In the genomic region with DNA sequence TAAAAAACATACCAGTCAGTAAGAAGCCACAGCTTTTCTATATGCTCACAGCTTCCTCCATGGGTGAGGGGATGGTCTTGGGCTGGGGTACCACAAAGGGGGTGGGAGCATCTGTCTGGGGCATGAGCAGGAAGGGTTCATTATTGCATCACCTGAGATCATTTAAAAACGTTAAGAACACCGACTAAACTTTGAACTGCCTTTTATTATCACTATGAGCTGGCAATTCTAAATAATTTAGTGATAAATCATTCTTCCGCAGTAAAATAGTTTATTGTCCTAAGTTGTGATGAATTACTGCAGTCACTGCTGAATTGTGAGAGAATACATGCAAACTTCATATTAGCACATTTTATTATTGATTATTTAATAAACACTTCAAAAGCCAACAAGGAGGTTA, we compare ENCODE assay signal across 17 cellular contexts.
"Had no signal": no experiment of that assay in that cellular context is flagged by ENCODE, and none has a peak within 500 bp of the region (broad histone marks: within the 10 kb centered on the region; RNA-seq: fewer than 3 reads in every experiment).

No MANE protein-coding gene starts in this region.

- H3K27ac Mint-ChIP-seq: activated T-helper 17 cell treated with anti-CD3 and anti-CD28 coated beads, Interleukin-2, amount 50 U/mL, for 72 hours; dendritic cell treated with granulocyte-macrophage colony-stimulating factor and Interleukin-4, amounts not matched to agents 40 ng/mL and 50 ng/mL, for 4 days; naive thymus-derived CD4-positive, alpha-beta T cell; stimulated activated memory B cell treated with anti-CD40 and anti-IgM and Interleukin-4, amounts not matched to agents 10 μg/mL and 1 μg/mL and 100 μg/mL, for 72 hours had no signal

- H3K36me3 Mint-ChIP-seq: stimulated activated memory B cell treated with anti-CD40 and anti-IgM and Interleukin-4, amounts not matched to agents 10 μg/mL and 1 μg/mL and 100 μg/mL, for 72 hours had no signal

- DNase-seq: activated CD4-positive, alpha-beta T cell treated with anti-CD3 and anti-CD28 coated beads for 1 hour; activated CD4-positive, alpha-beta T cell treated with anti-CD3 and anti-CD28 coated beads, Interleukin-2, amount 50 U/mL, for 4 hours; activated naive CD4-positive, alpha-beta T cell treated with Interleukin-2 at 50 U/mL for 16 hours; cerebellar nuclear complex; effector memory CD4-positive, alpha-beta T cell; heart right ventricle; kidney; left ventricle myocardium inferior; naive thymus-derived CD4-positive, alpha-beta T cell; thyroid gland; uterus had no signal

- FAIRE-seq: kidney had no signal

- H3K9me3 Mint-ChIP-seq: activated T-helper 17 cell treated with anti-CD3 and anti-CD28 coated beads, Interleukin-2, amount 50 U/mL, for 72 hours had no signal

- H3K4me3 ChIP-seq: breast epithelium, gastroesophageal sphincter, heart right ventricle, left ventricle myocardium inferior, thyroid gland, uterus had no signal

- ATAC-seq: activated T-helper 17 cell treated with anti-CD3 and anti-CD28 coated beads, Interleukin-2, amount 50 U/mL, for 72 hours; gastroesophageal sphincter; heart right ventricle; naive thymus-derived CD4-positive, alpha-beta T cell; stimulated activated memory B cell treated with anti-CD40 and anti-IgM and Interleukin-4, amounts not matched to agents 10 μg/mL and 1 μg/mL and 100 μg/mL, for 72 hours had no signal

- H3K27me3 ChIP-seq: breast epithelium, gastroesophageal sphincter, heart right ventricle, thyroid gland, uterus had no signal

- H3K4me1 Mint-ChIP-seq: activated T-helper 17 cell treated with anti-CD3 and anti-CD28 coated beads, Interleukin-2, amount 50 U/mL, for 72 hours; stimulated activated memory B cell treated with anti-CD40 and anti-IgM and Interleukin-4, amounts not matched to agents 10 μg/mL and 1 μg/mL and 100 μg/mL, for 72 hours had no signal

- H3K9me3 ChIP-seq: breast epithelium, gastroesophageal sphincter, heart right ventricle, left ventricle myocardium inferior, thyroid gland, uterus had no signal

- H3K4me3 Mint-ChIP-seq: activated T-helper 17 cell treated with anti-CD3 and anti-CD28 coated beads, Interleukin-2, amount 50 U/mL, for 72 hours; dendritic cell treated with granulocyte-macrophage colony-stimulating factor and Interleukin-4, amounts not matched to agents 40 ng/mL and 50 ng/mL, for 4 days; naive thymus-derived CD4-positive, alpha-beta T cell; stimulated activated memory B cell treated with anti-CD40 and anti-IgM and Interleukin-4, amounts not matched to agents 10 μg/mL and 1 μg/mL and 100 μg/mL, for 72 hours had no signal

- H3K27ac ChIP-seq: breast epithelium, gastroesophageal sphincter, heart right ventricle, left ventricle myocardium inferior, thyroid gland, uterus, VCaP had no signal

- H3K4me1 ChIP-seq: breast epithelium, thyroid gland, uterus had no signal

- H3K36me3 ChIP-seq: breast epithelium, gastroesophageal sphincter, heart right ventricle, left ventricle myocardium inferior, thyroid gland, uterus had no signal
